ENCODE assay signal across 8 cellular contexts in genomic region chr18:35290070-35290735, GRCh38. TPM values are rescaled to one million over a fixed set of nuclear protein-coding genes. Genes with fewer than 3 reads are reported as not detected.
DNase-seq lines count a peak whose midpoint lies in the region; ATAC-seq and TF ChIP-seq lines count a peak whose summit lies in the region.

TSS of gene ZSCAN30 (minus strand) at chr18:35290229. CDS start at chr18:35264352, 25,877 bp downstream.

- WGBS in SK-N-SH (ENCODE audit: low lambda C conversion rate) = 1% methylated on average over 40 of the region's 41 CpGs
- WGBS in testis, 2 donors = 0% methylated on average over 26 to 41 of the region's 41 CpGs

- H3K4me3 ChIP-seq in SK-N-SH (ENCODE audit: low read depth in 2 of 2, low read length in 1 of 2) = peak within 1 kb of the TSS; percentile 87 to 91
- H3K4me3 ChIP-seq in testis = peak within 1 kb of the TSS; percentile 71 to 83

- H3K9me2 ChIP-seq in SK-N-SH = no peaks in the 10 kb centered on the region

- H3K4me3 Mint-ChIP-seq in activated naive CD4-positive, alpha-beta T cell treated with anti-CD3 and anti-CD28 coated beads, Interleukin-2, amount 50 U/mL, for 24 hours = peak within 1 kb of the TSS; percentile 99

- H3K27ac Mint-ChIP-seq in activated naive CD4-positive, alpha-beta T cell treated with anti-CD3 and anti-CD28 coated beads, Interleukin-2, amount 50 U/mL, for 24 hours = peak within 1 kb of the TSS; percentile 99

- H3K4me1 ChIP-seq in SK-N-SH (ENCODE audit: control insufficient read depth in 1 of 2, insufficient read depth in 2 of 2, low read depth in 1 of 2, low read length in 1 of 2) (peaks cover 0 to 6% of the 10 kb centered on the region in 2 experiments; a peak in 1 of 4 replicates), testis (peaks cover 7% of the 10 kb centered on the region)

- H3K4me1 Mint-ChIP-seq in activated naive CD4-positive, alpha-beta T cell treated with anti-CD3 and anti-CD28 coated beads, Interleukin-2, amount 50 U/mL, for 24 hours = peaks cover 58% of the 10 kb centered on the region

- intact Hi-C loops in testis (cut with DNase I; ENCODE audit: low total_unique reads) = no loop called here

- TF ChIP-seq CTCF in SK-N-SH (IDR thresholded peaks at IDR 0.05) = no peak
- no peak for TF ChIP-seq CTCF in omental fat pad (IDR thresholded peaks at IDR 0.05)
- TF ChIP-seq CTCF in testis (IDR thresholded peaks at IDR 0.05) = no peak

- H3K27me3 ChIP-seq in SK-N-SH (ENCODE audit: insufficient read depth) = no peaks in the 10 kb centered on the region
- H3K27me3 ChIP-seq in testis = no peaks in the 10 kb centered on the region

- CTCF ChIA-PET in SK-N-SH (lab: Yijun Ruan, JAX) = interaction anchor here (0.6 to 1.5 kb wide), 4 partner anchors 9 to 65 kb away, joined by 3 to 4 read pairs (median 4); partner anchors contain the start of gene ZNF24

- peak within 1 kb of the TSS; percentile 87 for H3K4me2 ChIP-seq in SK-N-SH

- H3K36me3 Mint-ChIP-seq in activated naive CD4-positive, alpha-beta T cell treated with anti-CD3 and anti-CD28 coated beads, Interleukin-2, amount 50 U/mL, for 24 hours = peaks cover 21% of the 10 kb centered on the region

- H3K36me3 ChIP-seq in SK-N-SH (replicated peaks in 1 of 2; ENCODE audit: control insufficient read depth in 1 of 2, insufficient read depth in 2 of 2, low read length in 1 of 2) = peaks cover 23 to 25% of the 10 kb centered on the region in 2 experiments
- H3K36me3 ChIP-seq in testis (ENCODE audit: low read depth, missing control alignments) = peaks cover 4% of the 10 kb centered on the region

- no peaks in the 10 kb centered on the region for H4K20me1 ChIP-seq in SK-N-SH (ENCODE audit: insufficient read depth)

- no peaks in the 10 kb centered on the region for H3K27me3 Mint-ChIP-seq in activated naive CD4-positive, alpha-beta T cell treated with anti-CD3 and anti-CD28 coated beads, Interleukin-2, amount 50 U/mL, for 24 hours

- H3K79me2 ChIP-seq in SK-N-SH (ENCODE audit: insufficient read depth) = peaks cover 75% of the 10 kb centered on the region

- TF ChIP-seq EP300 in SK-N-SH (IDR thresholded peaks at IDR 0.05; ENCODE audit: borderline replicate concordance in 1 of 2, low read depth in 1 of 2, low read length in 1 of 2) = peak in 1 of 2 experiments; percentile 4; a peak in 1 of 4 replicates

- H2AFZ ChIP-seq in SK-N-SH (ENCODE audit: low read depth) = peak within 1 kb of the TSS; percentile 98

- H3K9me3 ChIP-seq in SK-N-SH = peaks cover 18% of the 10 kb centered on the region; the same call in 1 of the 2 replicates
- H3K9me3 ChIP-seq in testis = no peaks in the 10 kb centered on the region

- H3K9me3 Mint-ChIP-seq in activated naive CD4-positive, alpha-beta T cell treated with anti-CD3 and anti-CD28 coated beads, Interleukin-2, amount 50 U/mL, for 24 hours = no peaks in the 10 kb centered on the region

- POLR2A ChIA-PET in SK-N-SH (lab: Yijun Ruan, JAX) = interaction anchor here (0.8 to 2.8 kb wide), 4 partner anchors 13 to 207 kb away, joined by 3 to 21 read pairs (median 10); partner anchors contain the start of gene ZNF397

- H3K9ac ChIP-seq in SK-N-SH = peak within 1 kb of the TSS; percentile 91

- DNase-seq in GM04504 (ENCODE audit: low read depth) = peak; percentile 88
- peak; percentile 82 for DNase-seq in NCI-H1048 (lab: John Stamatoyannopoulos, UW)
- peak; percentile 93 for DNase-seq in SK-N-SH
- peak; percentile 64 for DNase-seq in glomerular endothelial cell (ENCODE audit: extremely low read depth, low read depth, low spot score)
- peak; percentile 76 for DNase-seq in omental fat pad (ENCODE audit: low spot score)
- peak; percentile 95 for DNase-seq in testis

- no peak for TF ChIP-seq POLR2A in testis (IDR thresholded peaks at IDR 0.05)

- TF ChIP-seq RAD21 in SK-N-SH (IDR thresholded peaks at IDR 0.05; ENCODE audit: low read length) = no peak

- no peaks in the 10 kb centered on the region for H3F3A ChIP-seq in SK-N-SH (replicated peaks; ENCODE audit: insufficient read depth)

- peak within 1 kb of the TSS; percentile 61 to 78 for H3K27ac ChIP-seq in SK-N-SH (ENCODE audit: low read depth in 2 of 2, low read length in 1 of 2)
- H3K27ac ChIP-seq in testis = peak within 1 kb of the TSS; percentile 66 to 83

- ATAC-seq in HG02571 (IDR thresholded peaks at IDR 0.05; ENCODE audit: unreplicated experiment) (peak; percentile 93), omental fat pad (ENCODE audit: low FRiP score) (peak; percentile 99)

TF ChIP-seq in SK-N-SH, 30 proteins besides CTCF, POLR2A, EP300 and RAD21 (continues in another document):
- TF ChIP-seq SIN3A (IDR thresholded peaks at IDR 0.05; ENCODE audit: borderline replicate concordance, low read depth, low read length) (no peak; the same call in 1 of the 2 replicates), SMC3 (IDR thresholded peaks at IDR 0.05; ENCODE audit: low read depth, low read length) (peak; percentile 1; the same call in 1 of the 2 replicates), GATA2 (CRISPR knock-in tag; IDR thresholded peaks at IDR 0.05) (peak; percentile 14; the same call in 1 of the 2 replicates), RFX5 (IDR thresholded peaks at IDR 0.05; ENCODE audit: low read length) (peak; percentile 45; the same call in 1 of the 2 replicates), USF1 (IDR thresholded peaks at IDR 0.05; ENCODE audit: borderline replicate concordance, low read depth) (peak; percentile 24; the same call in 1 of the 2 replicates), RCOR1 (IDR thresholded peaks at IDR 0.05; ENCODE audit: low read length) (peak; percentile 32; the same call in 1 of the 2 replicates), MXI1 (IDR thresholded peaks at IDR 0.05; ENCODE audit: low read depth, low read length) (peak; percentile 81), ELF1 (IDR thresholded peaks at IDR 0.05) (0 out of 2 replicates have a peak, but pooled peaks have one; percentile 38), NRF1 (IDR thresholded peaks at IDR 0.05; ENCODE audit: low read depth, low read length) (peak; percentile 90), TAF1 (IDR thresholded peaks at IDR 0.05; ENCODE audit: borderline replicate concordance, low read depth, low read length) (peak; percentile 89), USF2 (IDR thresholded peaks at IDR 0.05; ENCODE audit: borderline replicate concordance, low read depth, low read length) (no peak), YY1 (IDR thresholded peaks at IDR 0.05; ENCODE audit: low read depth) (peak; percentile 62; the same call in 1 of the 2 replicates), POLR2AphosphoS5 (IDR thresholded peaks at IDR 0.05; ENCODE audit: low read depth, low read length) (peak; percentile 92), GABPA (IDR thresholded peaks at IDR 0.05; ENCODE audit: low read depth) (peak; percentile 56), CHD2 (IDR thresholded peaks at IDR 0.05; ENCODE audit: low read length, partially characterized antibody) (peak; percentile 79)
- TF ChIP-seq, protein P1, sequence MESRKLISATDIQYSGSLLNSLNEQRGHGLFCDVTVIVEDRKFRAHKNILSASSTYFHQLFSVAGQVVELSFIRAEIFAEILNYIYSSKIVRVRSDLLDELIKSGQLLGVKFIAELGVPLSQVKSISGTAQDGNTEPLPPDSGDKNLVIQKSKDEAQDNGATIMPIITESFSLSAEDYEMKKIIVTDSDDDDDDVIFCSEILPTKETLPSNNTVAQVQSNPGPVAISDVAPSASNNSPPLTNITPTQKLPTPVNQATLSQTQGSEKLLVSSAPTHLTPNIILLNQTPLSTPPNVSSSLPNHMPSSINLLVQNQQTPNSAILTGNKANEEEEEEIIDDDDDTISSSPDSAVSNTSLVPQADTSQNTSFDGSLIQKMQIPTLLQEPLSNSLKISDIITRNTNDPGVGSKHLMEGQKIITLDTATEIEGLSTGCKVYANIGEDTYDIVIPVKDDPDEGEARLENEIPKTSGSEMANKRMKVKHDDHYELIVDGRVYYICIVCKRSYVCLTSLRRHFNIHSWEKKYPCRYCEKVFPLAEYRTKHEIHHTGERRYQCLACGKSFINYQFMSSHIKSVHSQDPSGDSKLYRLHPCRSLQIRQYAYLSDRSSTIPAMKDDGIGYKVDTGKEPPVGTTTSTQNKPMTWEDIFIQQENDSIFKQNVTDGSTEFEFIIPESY (IDR thresholded peaks at IDR 0.05; ENCODE audit: borderline replicate concordance, low read depth) = no peak
- TF ChIP-seq, protein P2, sequence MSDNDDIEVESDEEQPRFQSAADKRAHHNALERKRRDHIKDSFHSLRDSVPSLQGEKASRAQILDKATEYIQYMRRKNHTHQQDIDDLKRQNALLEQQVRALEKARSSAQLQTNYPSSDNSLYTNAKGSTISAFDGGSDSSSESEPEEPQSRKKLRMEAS (IDR thresholded peaks at IDR 0.05; ENCODE audit: low read depth) = peak; percentile 78; the same call in 1 of the 2 replicates
- TF ChIP-seq, protein P3, sequence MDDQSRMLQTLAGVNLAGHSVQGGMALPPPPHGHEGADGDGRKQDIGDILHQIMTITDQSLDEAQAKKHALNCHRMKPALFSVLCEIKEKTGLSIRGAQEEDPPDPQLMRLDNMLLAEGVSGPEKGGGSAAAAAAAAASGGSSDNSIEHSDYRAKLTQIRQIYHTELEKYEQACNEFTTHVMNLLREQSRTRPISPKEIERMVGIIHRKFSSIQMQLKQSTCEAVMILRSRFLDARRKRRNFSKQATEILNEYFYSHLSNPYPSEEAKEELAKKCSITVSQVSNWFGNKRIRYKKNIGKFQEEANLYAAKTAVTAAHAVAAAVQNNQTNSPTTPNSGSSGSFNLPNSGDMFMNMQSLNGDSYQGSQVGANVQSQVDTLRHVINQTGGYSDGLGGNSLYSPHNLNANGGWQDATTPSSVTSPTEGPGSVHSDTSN (IDR thresholded peaks at IDR 0.05) = no peak

RNA-seq across cellular contexts. Expression of gene ZSCAN30, which starts in this region (rescaled TPM):
- 5.9 and 7.0 TPM in 2 replicates for polyA plus RNA-seq in SK-N-SH (2012; rRNA removed)
- polyA plus RNA-seq in SK-N-SH (2012; cell fraction: cytosol; rRNA removed) = 5.1 and 5.3 TPM in 2 replicates
- polyA plus RNA-seq in SK-N-SH (2012; cell fraction: nucleus; rRNA removed) = 13.9 and 25.6 TPM in 2 replicates
- 12.3 and 20.3 TPM in 2 replicates for total RNA-seq in glomerular endothelial cell
- 10 to 100 TPM in 3 of 4 donors, 1 to 10 TPM in 1; 9.5 to 14.0 (median 13.6) TPM for total RNA-seq in omental fat pad
- 10 to 100 TPM; 24.5 to 31.5 TPM for total RNA-seq in testis
- 15.9 TPM for polyA plus RNA-seq in testis (ENCODE audit: insufficient read depth, low read depth, low replicate concordance)

Comparison
In these comparisons a context has a peak if more than half of its experiments do, and no peak if none do; other contexts are left out.
1. Peak in every context shown above with its lines: DNase-seq, ATAC-seq, H3K4me3 ChIP-seq and H3K27ac ChIP-seq.